ENCODE assay signal across 1 cellular context in the genomic region with DNA sequence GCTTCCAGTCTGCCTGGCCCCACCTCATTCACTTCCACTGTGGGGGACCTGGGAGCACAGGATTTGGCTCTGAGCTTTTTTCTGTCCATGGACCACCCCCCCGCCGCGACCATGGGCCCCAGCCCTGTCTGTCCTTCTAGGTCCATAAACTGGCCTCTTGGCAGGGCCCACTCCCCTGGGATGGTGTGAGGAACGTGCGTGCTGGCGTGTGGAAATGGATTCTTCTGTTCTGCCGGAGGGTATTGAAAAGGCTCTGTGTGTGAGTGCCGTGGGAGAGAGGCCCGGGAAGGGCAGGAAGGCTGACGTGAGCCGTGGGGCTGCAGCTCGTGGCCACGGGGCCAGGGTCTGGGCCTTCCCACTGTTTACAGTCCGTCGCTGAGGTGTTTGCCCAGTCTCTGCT.
TF ChIP-seq lines count a peak whose summit lies in the region.

No MANE protein-coding gene starts in this region.

TF ChIP-seq in IMR-90, 13 proteins besides CTCF, POLR2A, EP300 and RAD21:
- TF ChIP-seq MXI1 (IDR thresholded peaks at IDR 0.05; ENCODE audit: borderline replicate concordance, low read depth, low read length) (no peak), SMC3 (IDR thresholded peaks at IDR 0.05; ENCODE audit: low read depth, low read length) (no peak), BHLHE40 (IDR thresholded peaks at IDR 0.05; ENCODE audit: low read depth, low read length) (no peak), NFE2L2 (IDR thresholded peaks at IDR 0.05; ENCODE audit: low read depth, low read length) (no peak), RFX5 (IDR thresholded peaks at IDR 0.05; ENCODE audit: low read depth, low read length) (no peak), CHD1 (IDR thresholded peaks at IDR 0.05; ENCODE audit: low read depth, low read length) (no peak), FOS (IDR thresholded peaks at IDR 0.05; ENCODE audit: low read depth, low read length) (no peak), MAFK (IDR thresholded peaks at IDR 0.05; ENCODE audit: low read depth, low read length) (no peak), RCOR1 (IDR thresholded peaks at IDR 0.05; ENCODE audit: insufficient replicate concordance, low read length) (no peak), CEBPB (IDR thresholded peaks at IDR 0.05; ENCODE audit: low read depth, low read length) (no peak), MAZ (IDR thresholded peaks at IDR 0.05; ENCODE audit: borderline replicate concordance, low read depth, low read length) (no peak)
- TF ChIP-seq, protein P1, sequence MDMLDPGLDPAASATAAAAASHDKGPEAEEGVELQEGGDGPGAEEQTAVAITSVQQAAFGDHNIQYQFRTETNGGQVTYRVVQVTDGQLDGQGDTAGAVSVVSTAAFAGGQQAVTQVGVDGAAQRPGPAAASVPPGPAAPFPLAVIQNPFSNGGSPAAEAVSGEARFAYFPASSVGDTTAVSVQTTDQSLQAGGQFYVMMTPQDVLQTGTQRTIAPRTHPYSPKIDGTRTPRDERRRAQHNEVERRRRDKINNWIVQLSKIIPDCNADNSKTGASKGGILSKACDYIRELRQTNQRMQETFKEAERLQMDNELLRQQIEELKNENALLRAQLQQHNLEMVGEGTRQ (IDR thresholded peaks at IDR 0.05; ENCODE audit: low read depth, low read length): no peak
- TF ChIP-seq, protein P2, sequence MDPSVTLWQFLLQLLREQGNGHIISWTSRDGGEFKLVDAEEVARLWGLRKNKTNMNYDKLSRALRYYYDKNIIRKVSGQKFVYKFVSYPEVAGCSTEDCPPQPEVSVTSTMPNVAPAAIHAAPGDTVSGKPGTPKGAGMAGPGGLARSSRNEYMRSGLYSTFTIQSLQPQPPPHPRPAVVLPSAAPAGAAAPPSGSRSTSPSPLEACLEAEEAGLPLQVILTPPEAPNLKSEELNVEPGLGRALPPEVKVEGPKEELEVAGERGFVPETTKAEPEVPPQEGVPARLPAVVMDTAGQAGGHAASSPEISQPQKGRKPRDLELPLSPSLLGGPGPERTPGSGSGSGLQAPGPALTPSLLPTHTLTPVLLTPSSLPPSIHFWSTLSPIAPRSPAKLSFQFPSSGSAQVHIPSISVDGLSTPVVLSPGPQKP (IDR thresholded peaks at IDR 0.05; ENCODE audit: borderline replicate concordance, low read depth, low read length): no peak
TF ChIP-seq in IMR-90: peak in this region for 0.
